Comparison of ENCODE assay signal across 8 cellular contexts in genomic region chr9:91192379-91192775, GRCh38.
DNase-seq lines count a peak whose midpoint lies in the region; ATAC-seq and TF ChIP-seq lines count a peak whose summit lies in the region.

No MANE protein-coding gene starts in this region.

- H3K27me3 ChIP-seq in stomach: no peaks in the 10 kb centered on the region

- peaks cover 39% of the 10 kb centered on the region for H3K36me3 Mint-ChIP-seq in activated CD4-positive, alpha-beta T cell treated with anti-CD3 and anti-CD28 coated beads for 36 hours (ENCODE audit: low read depth)
- no peaks in the 10 kb centered on the region for H3K36me3 Mint-ChIP-seq in activated B cell treated with CpG ODN at 0.5 μM for 24 hours (ENCODE audit: low read depth)

- peaks cover 17% of the 10 kb centered on the region for H3K9me3 Mint-ChIP-seq in activated CD4-positive, alpha-beta T cell treated with anti-CD3 and anti-CD28 coated beads for 36 hours (ENCODE audit: low read depth)
- H3K9me3 Mint-ChIP-seq in activated B cell treated with CpG ODN at 0.5 μM for 24 hours: no peaks in the 10 kb centered on the region

- intact Hi-C loops in activated CD4-positive, alpha-beta T cell treated with anti-CD3 and anti-CD28 coated beads for 36 hours (cut with DNase I, micrococcal nuclease): loop anchor here (2.0 to 10.0 kb wide), 4 partner anchors 155 to 1768 kb away; no protein-coding TSS in a partner anchor
- intact Hi-C loops in activated B cell treated with CpG ODN at 0.5 μM for 24 hours (cut with micrococcal nuclease) (loop anchor here (2.0 kb wide), 2 partner anchors 18 to 28 kb away; no protein-coding TSS in a partner anchor), left ventricle myocardium superior (cut with micrococcal nuclease) (no loop called here), stomach (cut with DNase I; ENCODE audit: low total_unique reads) (no loop called here), posterior vena cava (cut with DNase I) (loop anchor here (5.0 kb wide), 2 partner anchors 75 to 235 kb away; no protein-coding TSS in a partner anchor)

- no peaks in the 10 kb centered on the region for H3K9me3 ChIP-seq in stomach

- H3K36me3 ChIP-seq in stomach: no peaks in the 10 kb centered on the region

- peaks cover 63% of the 10 kb centered on the region for H3K4me1 Mint-ChIP-seq in activated CD4-positive, alpha-beta T cell treated with anti-CD3 and anti-CD28 coated beads for 36 hours
- H3K4me1 Mint-ChIP-seq in activated B cell treated with CpG ODN at 0.5 μM for 24 hours: peaks cover 30% of the 10 kb centered on the region

- peaks cover 37 to 65% (median 45%) of the 10 kb centered on the region in 4 donors for H3K4me1 ChIP-seq in stomach

- H3K4me3 Mint-ChIP-seq in activated CD4-positive, alpha-beta T cell treated with anti-CD3 and anti-CD28 coated beads for 36 hours: peak overlapping the region; percentile 22
- H3K4me3 Mint-ChIP-seq in activated B cell treated with CpG ODN at 0.5 μM for 24 hours: peak overlapping the region; percentile 53

- peak; percentile 8 for ATAC-seq in activated CD4-positive, alpha-beta T cell treated with anti-CD3 and anti-CD28 coated beads for 36 hours
- no peak for ATAC-seq in activated B cell treated with CpG ODN at 0.5 μM for 24 hours (ENCODE audit: low read depth)
- peak; percentile 39 for ATAC-seq in left ventricle myocardium superior
- no peak for ATAC-seq in HG03520 (IDR thresholded peaks at IDR 0.05; ENCODE audit: unreplicated experiment)

- POLR2A ChIA-PET in activated CD4-positive, alpha-beta T cell treated with anti-CD3 and anti-CD28 coated beads for 36 hours (lab: Charles Lee): interaction anchor here (0.7 to 6.5 kb wide), 20 partner anchors 13 to 234 kb away, joined by 3 to 69 read pairs (median 5); partner anchors contain the start of gene NFIL3
- POLR2A ChIA-PET in activated B cell treated with CpG ODN at 0.5 μM for 24 hours (lab: Charles Lee): interaction anchor here (0.7 to 2.8 kb wide), 5 partner anchors 15 to 389 kb away, joined by 3 to 15 read pairs (median 6); no protein-coding TSS in a partner anchor

- peak overlapping the region; percentile 94 for H3K27ac Mint-ChIP-seq in activated CD4-positive, alpha-beta T cell treated with anti-CD3 and anti-CD28 coated beads for 36 hours
- no peak overlapping the region for H3K27ac Mint-ChIP-seq in activated B cell treated with CpG ODN at 0.5 μM for 24 hours

- no peak for TF ChIP-seq POLR2A in stomach (IDR thresholded peaks at IDR 0.05)

- TF ChIP-seq CTCF in activated B cell treated with CpG ODN at 0.5 μM for 24 hours (IDR thresholded peaks at IDR 0.05): no peak
- no peak for TF ChIP-seq CTCF in stomach (IDR thresholded peaks at IDR 0.05)

- DNase-seq in activated CD4-positive, alpha-beta T cell treated with anti-CD3 and anti-CD28 coated beads for 36 hours: peak; percentile 52
- no peak for DNase-seq in activated CD4-positive, alpha-beta T cell treated with anti-CD3 and anti-CD28 coated beads, Interleukin-2, amount 50 U/mL, for 1 hour
- DNase-seq in activated B cell treated with CpG ODN at 0.5 μM for 24 hours: no peak
- no peak for DNase-seq in left ventricle myocardium superior
- DNase-seq in stomach: no peak
- DNase-seq in posterior vena cava (ENCODE audit: low spot score): no peak
- DNase-seq in NCI-H345 (lab: John Stamatoyannopoulos, UW): no peak

- no peak for TF ChIP-seq EP300 in stomach (IDR thresholded peaks at IDR 0.05)

- WGBS in stomach, 5 donors: 29 to 49% (median 42%) methylated on average over 3 of the region's 3 CpGs

- peak overlapping the region in 1 of 4 donors; percentile 42 for H3K4me3 ChIP-seq in stomach

- H3K27ac ChIP-seq in stomach: peak overlapping the region; percentile 83 to 99 (median 99)

- H3K27me3 Mint-ChIP-seq in activated CD4-positive, alpha-beta T cell treated with anti-CD3 and anti-CD28 coated beads for 36 hours: no peaks in the 10 kb centered on the region
- H3K27me3 Mint-ChIP-seq in activated B cell treated with CpG ODN at 0.5 μM for 24 hours: no peaks in the 10 kb centered on the region

- CTCF ChIA-PET in activated CD4-positive, alpha-beta T cell treated with anti-CD3 and anti-CD28 coated beads for 36 hours (lab: Charles Lee): interaction anchor here (0.7 to 2.4 kb wide), 19 partner anchors 8 to 277 kb away, joined by 3 to 15 read pairs (median 4); no protein-coding TSS in a partner anchor
- CTCF ChIA-PET in activated B cell treated with CpG ODN at 0.5 μM for 24 hours (lab: Charles Lee): interaction anchor here (1.5 to 1.8 kb wide), 2 partner anchors 16 to 168 kb away, joined by 4 to 6 read pairs; no protein-coding TSS in a partner anchor

Comparison
In these comparisons a context has a peak if more than half of its experiments do, and no peak if none do; other contexts are left out.
1. ATAC-seq: peak in activated CD4-positive, alpha-beta T cell treated with anti-CD3 and anti-CD28 coated beads for 36 hours (single experiment) and left ventricle myocardium superior (single experiment); none in activated B cell treated with CpG ODN at 0.5 μM for 24 hours (single experiment) and HG03520 (single experiment).
2. intact Hi-C loops: an anchor here in activated CD4-positive, alpha-beta T cell treated with anti-CD3 and anti-CD28 coated beads for 36 hours (2.0 to 10.0 kb wide), activated B cell treated with CpG ODN at 0.5 μM for 24 hours (2.0 kb wide) and posterior vena cava (5.0 kb wide); none called in left ventricle myocardium superior and stomach.